ENCODE assay signal across 8 cellular contexts in the genomic region with DNA sequence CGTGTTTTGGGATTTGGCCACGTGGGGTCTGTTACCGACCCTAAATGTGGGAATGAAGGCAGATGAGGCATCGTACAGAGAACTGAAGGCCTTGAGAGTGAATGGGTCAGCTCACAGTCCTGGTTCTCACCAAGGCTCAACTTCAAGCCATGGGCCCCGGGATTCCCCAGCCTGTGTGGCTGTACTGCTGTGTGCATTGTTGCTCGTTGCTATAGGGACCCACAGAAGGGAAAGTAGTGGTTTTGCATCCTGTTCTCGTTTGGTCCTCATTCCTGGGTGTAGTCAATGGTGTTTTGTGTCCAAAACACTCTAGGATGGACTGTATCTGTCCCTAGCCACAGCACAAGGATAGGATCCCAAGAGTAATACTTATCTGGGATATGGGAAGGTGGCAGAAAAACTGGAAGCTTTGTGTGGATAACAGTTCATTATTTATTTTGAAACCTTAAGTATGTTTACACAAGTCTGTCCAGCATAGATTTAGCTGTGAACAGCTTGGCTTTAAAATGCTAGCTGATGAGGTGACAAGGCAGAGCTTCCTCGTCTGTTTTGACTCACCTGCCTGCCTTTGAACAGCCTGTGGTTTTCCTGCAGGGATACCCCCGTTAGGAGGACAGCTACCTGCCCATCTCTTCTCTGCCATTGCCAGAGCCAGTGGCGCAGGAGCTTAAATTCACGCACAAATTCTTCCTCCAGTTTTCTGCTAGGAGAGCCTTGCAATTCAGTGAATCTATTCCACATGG.
A peak's percentile ranks its signal among the peaks of the same experiment; 100 is the strongest.
DNase-seq lines count a peak whose midpoint lies in the region; ATAC-seq and TF ChIP-seq lines count a peak whose summit lies in the region.

No MANE protein-coding gene starts in this region.

- ATAC-seq in GM19452 (IDR thresholded peaks at IDR 0.05; ENCODE audit: unreplicated experiment) (peak; percentile 98), HG03432 (IDR thresholded peaks at IDR 0.05; ENCODE audit: unreplicated experiment) (peak; percentile 99)

- intact Hi-C loops in tibial artery (cut with DNase I; ENCODE audit: low total_unique reads): no loop called here
- intact Hi-C loops in adrenal gland (cut with DNase I): no loop called here

- in situ Hi-C loops in brain microvascular endothelial cell (cut with HindIII; ENCODE audit: low pct_ligation_motif_present, low sequenced_read_pairs): no loop called here

- 82 to 91% (median 84%) methylated on average over 11 of the region's 11 CpGs for WGBS in adrenal gland, 4 donors

- H3K27ac ChIP-seq in brain microvascular endothelial cell (peak overlapping the region; percentile 81), tibial artery (peak overlapping the region; percentile 7 to 35), adrenal gland (peak overlapping the region in 1 of 5 donors; percentile 16)

- no peak for TF ChIP-seq POLR2A in adrenal gland (IDR thresholded peaks at IDR 0.05)

- TF ChIP-seq CTCF in brain microvascular endothelial cell (IDR thresholded peaks at IDR 0.05; ENCODE audit: low read depth, low read length, missing control alignments): no peak
- TF ChIP-seq CTCF in tibial artery (IDR thresholded peaks at IDR 0.05): no peak
- no peak for TF ChIP-seq CTCF in adrenal gland (IDR thresholded peaks at IDR 0.05)

- H3K36me3 ChIP-seq in brain microvascular endothelial cell (replicated peaks) (peaks cover 41% of the 10 kb centered on the region), tibial artery (peaks cover 0 to 43% (median 4%) of the 10 kb centered on the region in 3 donors), adrenal gland (replicated peaks in 1 of 2) (peaks cover 0 to 22% of the 10 kb centered on the region in 2 donors)

- DNase-seq in DMS53 treated with DMSO at 0.1 percent for 48 hours (lab: John Stamatoyannopoulos, UW; ENCODE audit: unreplicated experiment) (peak; percentile 44), brain microvascular endothelial cell (peak; percentile 56), tibial artery (no peak), NOMO-1 (lab: John Stamatoyannopoulos, UW; ENCODE audit: unreplicated experiment in 2 of 2) (no peak), adrenal gland (no peak)
- DNase-seq in effector CD8-positive, alpha-beta T cell (lab: John Stamatoyannopoulos, UW): no peak

- H3K4me1 ChIP-seq in tibial artery: peaks cover 0 to 45% (median 19%) of the 10 kb centered on the region in 4 donors
- peaks cover 0 to 3% of the 10 kb centered on the region in 2 donors for H3K4me1 ChIP-seq in adrenal gland (replicated peaks in 1 of 2)

- H3K27me3 ChIP-seq in brain microvascular endothelial cell (replicated peaks) (no peaks in the 10 kb centered on the region), tibial artery (no peaks in the 10 kb centered on the region), adrenal gland (no peaks in the 10 kb centered on the region)

- H3K4me3 ChIP-seq in brain microvascular endothelial cell (ENCODE audit: low read depth, low read length): no peak overlapping the region
- no peak overlapping the region for H3K4me3 ChIP-seq in tibial artery
- no peak overlapping the region for H3K4me3 ChIP-seq in adrenal gland

- H3K9me3 ChIP-seq in tibial artery: no peaks in the 10 kb centered on the region
- no peaks in the 10 kb centered on the region for H3K9me3 ChIP-seq in adrenal gland (replicated peaks in 1 of 3)

Comparison
In these comparisons a context has a peak if more than half of its experiments do, and no peak if none do; other contexts are left out.
1. DNase-seq: peak in DMS53 treated with DMSO at 0.1 percent for 48 hours (single experiment) and brain microvascular endothelial cell (single experiment); none in tibial artery (0 of 2), NOMO-1 (0 of 2), effector CD8-positive, alpha-beta T cell (single experiment) and adrenal gland (0 of 7).